In the genomic region with DNA sequence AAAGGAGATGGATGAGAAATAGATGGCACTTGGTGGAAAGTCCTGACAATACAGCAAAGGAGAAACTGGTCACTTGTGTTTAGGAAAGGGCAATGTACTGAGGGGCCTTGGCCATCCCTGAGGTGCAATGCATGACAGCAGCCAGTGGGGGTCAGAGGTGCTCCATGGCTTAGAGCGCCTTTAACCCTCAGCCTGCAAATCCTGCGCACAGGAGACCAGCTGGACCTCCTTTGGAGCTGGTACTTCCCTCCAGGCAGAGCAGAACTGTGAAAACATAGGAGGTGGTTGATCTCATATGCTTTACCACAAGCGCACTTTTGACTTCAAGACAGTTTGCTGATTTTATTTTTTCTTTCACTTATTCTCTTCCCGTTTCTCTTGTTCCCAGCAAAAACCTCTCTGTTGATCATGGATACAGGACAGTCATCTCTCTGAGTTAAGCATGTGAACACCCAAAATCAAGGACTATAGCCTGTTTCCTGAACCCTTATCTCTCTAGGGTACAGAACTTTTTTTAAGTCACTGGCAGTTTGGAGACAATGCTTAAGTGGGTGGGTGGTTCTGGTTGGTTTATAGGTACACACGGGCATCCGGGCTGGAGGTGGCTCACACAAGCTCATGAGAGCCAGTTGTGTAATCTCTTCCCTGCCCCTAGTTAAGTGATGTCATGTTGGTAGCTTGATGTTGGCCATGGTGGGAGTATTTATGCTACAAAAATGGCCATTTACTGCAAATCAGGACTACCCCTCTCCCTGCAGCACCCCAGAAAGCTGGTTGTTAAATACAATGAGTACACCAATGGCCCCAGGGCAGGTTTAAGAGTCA, we compare ENCODE assay signal across 8 cellular contexts. TPM values are rescaled to one million over a fixed set of nuclear protein-coding genes. Genes with fewer than 3 reads are reported as not detected.
A peak's percentile ranks its signal among the peaks of the same experiment; 100 is the strongest.
DNase-seq lines count a peak whose midpoint lies in the region; ATAC-seq and TF ChIP-seq lines count a peak whose summit lies in the region.

No MANE protein-coding gene starts in this region.

- peak overlapping the region; percentile 67 for H3K4me2 ChIP-seq in smooth muscle cell

- ATAC-seq in HG02840 (IDR thresholded peaks at IDR 0.05; ENCODE audit: low FRiP score, unreplicated experiment), result peak; percentile 73

- peaks cover 7% of the 10 kb centered on the region for H3F3A ChIP-seq in smooth muscle cell (ENCODE audit: low read depth)

- in situ Hi-C loops in astrocyte of the cerebellum (cut with HindIII; ENCODE audit: low sequenced_read_pairs), result loop anchor here (25.0 kb wide), 1 partner anchor 992 kb away; no protein-coding TSS in a partner anchor

- DNase-seq in NCI-H1417 (lab: John Stamatoyannopoulos, UW) (peak; percentile 33 to 87 (median 76)), NCI-H1417 treated with DMSO at 0.1 percent for 48 hours (lab: John Stamatoyannopoulos, UW) (no peak), NCI-H1694 treated with DMSO at 0.1 percent for 48 hours (lab: John Stamatoyannopoulos, UW) (peak; percentile 40), T1000 (lab: John Stamatoyannopoulos, UW) (peak; percentile 80), astrocyte of the cerebellum (ENCODE audit: low read depth) (peak; percentile 81), hippocampal formation (lab: John Stamatoyannopoulos, UW) (peak; percentile 73 to 78), smooth muscle cell (lab: John Stamatoyannopoulos, UW; ENCODE audit: unreplicated experiment) (peak; percentile 36)

- TF ChIP-seq CTCF in astrocyte of the cerebellum (IDR thresholded peaks at IDR 0.05; ENCODE audit: low read depth, low read length, missing control alignments), result peak; percentile 100
- TF ChIP-seq CTCF in smooth muscle cell (IDR thresholded peaks at IDR 0.05; ENCODE audit: borderline replicate concordance, insufficient read depth, poor library complexity, severe bottlenecking), result peak; percentile 97

- H3K4me1 ChIP-seq in smooth muscle cell (ENCODE audit: low read depth), result peaks cover 8% of the 10 kb centered on the region

- no peaks in the 10 kb centered on the region for H3K36me3 ChIP-seq in smooth muscle cell (ENCODE audit: low read depth)

- H3K9ac ChIP-seq in smooth muscle cell (ENCODE audit: low read depth), result no peak overlapping the region

- H3K27me3 ChIP-seq in smooth muscle cell (ENCODE audit: low read depth), result no peaks in the 10 kb centered on the region

- no peaks in the 10 kb centered on the region for H3K79me2 ChIP-seq in smooth muscle cell (ENCODE audit: low read depth)

- peak overlapping the region; percentile 48 for H3K27ac ChIP-seq in smooth muscle cell (ENCODE audit: low read depth)

- no peak overlapping the region for H2AFZ ChIP-seq in smooth muscle cell (ENCODE audit: low read depth)

- H4K20me1 ChIP-seq in smooth muscle cell (ENCODE audit: low read depth), result no peaks in the 10 kb centered on the region

- no peak overlapping the region for H3K4me3 ChIP-seq in astrocyte of the cerebellum (ENCODE audit: low read depth, low read length)
- no peak overlapping the region for H3K4me3 ChIP-seq in smooth muscle cell

- 11% methylated on average over 6 of the region's 6 CpGs for WGBS in smooth muscle cell (ENCODE audit: low lambda C conversion rate)

- no peaks in the 10 kb centered on the region for H3K9me3 ChIP-seq in smooth muscle cell (replicated peaks; ENCODE audit: low read depth)

RNA-seq across cellular contexts. Expression of a gene that starts 37.6 kb away (rescaled TPM):
- total RNA-seq in smooth muscle cell, result 0.27 and 1.7 TPM in 2 replicates
- 0.70 and 1.1 TPM in 2 replicates for polyA plus RNA-seq in smooth muscle cell
